8 cellular contexts compared by ENCODE assay signal in genomic region chr12:117063162-117063911, GRCh38. TPM values are rescaled to one million over a fixed set of nuclear protein-coding genes. Genes with fewer than 3 reads are reported as not detected.
DNase-seq lines count a peak whose midpoint lies in the region; ATAC-seq and TF ChIP-seq lines count a peak whose summit lies in the region.

No MANE protein-coding gene starts in this region.

- peak overlapping the region; percentile 25 for H3K4me3 ChIP-seq in thoracic aorta

- peak overlapping the region; percentile 91 to 97 (median 94) for H3K27ac Mint-ChIP-seq in CD14-positive monocyte
- peak overlapping the region; percentile 88 for H3K27ac Mint-ChIP-seq in T-helper 17 cell

- DNase-seq in CD14-positive monocyte (ENCODE audit: low spot score) = no peak
- DNase-seq in T-helper 17 cell = no peak
- no peak for DNase-seq in left cardiac atrium
- no peak for DNase-seq in thoracic aorta (ENCODE audit: low spot score)
- DNase-seq in NAMALWA (ENCODE audit: low spot score) = no peak
- no peak for DNase-seq in RWPE1 (ENCODE audit: low spot score)

- POLR2A ChIA-PET in RWPE1 (lab: Yijun Ruan, JAX; ENCODE audit: low non-redundant PET) = no interaction called here

- CTCF ChIA-PET in RWPE1 (lab: Yijun Ruan, JAX) = interaction anchor here (0.9 kb wide), 1 partner anchor 9 kb away, joined by 5 read pairs; no protein-coding TSS in a partner anchor

- H3K4me1 Mint-ChIP-seq in CD14-positive monocyte (peaks cover 91% of the 10 kb centered on the region), T-helper 17 cell (peaks cover 32% of the 10 kb centered on the region)

- intact Hi-C loops in CD14-positive monocyte (cut with micrococcal nuclease) = no loop called here
- intact Hi-C loops in left cardiac atrium (cut with DNase I) = no loop called here

- H3K27me3 ChIP-seq in thoracic aorta (replicated peaks; ENCODE audit: insufficient read depth) = no peaks in the 10 kb centered on the region

- no peaks in the 10 kb centered on the region for H3K4me1 ChIP-seq in thoracic aorta (ENCODE audit: control insufficient read depth in 1 of 2, low read depth in 2 of 2)

- H3K27ac ChIP-seq in thoracic aorta (no peak overlapping the region), RWPE1 (no peak overlapping the region)

- peaks cover 0 to 2% (median under 1%) of the 10 kb centered on the region in 3 donors for H3K27me3 Mint-ChIP-seq in CD14-positive monocyte (ENCODE audit: low read depth in 3 of 3)
- H3K27me3 Mint-ChIP-seq in T-helper 17 cell = no peaks in the 10 kb centered on the region

- no peaks in the 10 kb centered on the region for H3K9me3 ChIP-seq in T-helper 17 cell (ENCODE audit: control insufficient read depth, low read length, poor library complexity, severe bottlenecking)
- no peaks in the 10 kb centered on the region for H3K9me3 ChIP-seq in thoracic aorta

- H3K36me3 ChIP-seq in thoracic aorta = no peaks in the 10 kb centered on the region

- H3K9me3 Mint-ChIP-seq in CD14-positive monocyte = no peaks in the 10 kb centered on the region

- TF ChIP-seq CTCF in CD14-positive monocyte (IDR thresholded peaks at IDR 0.05) (no peak), thoracic aorta (IDR thresholded peaks at IDR 0.05) (no peak), RWPE1 (conservative IDR thresholded peaks at IDR 0.05; ENCODE audit: low read depth) (no peak)

- H3K4me3 Mint-ChIP-seq in CD14-positive monocyte = peak overlapping the region; percentile 72 to 86
- peak overlapping the region; percentile 89 for H3K4me3 Mint-ChIP-seq in T-helper 17 cell

- ATAC-seq in GM21529 (IDR thresholded peaks at IDR 0.05; ENCODE audit: unreplicated experiment) (peak; percentile 72), T-helper 17 cell (peak; percentile 78), left cardiac atrium (peak; percentile 40 to 72), thoracic aorta (ENCODE audit: insufficient number of reproducible peaks, low FRiP score, low read depth) (no peak), GM18519 (IDR thresholded peaks at IDR 0.05; ENCODE audit: low FRiP score, unreplicated experiment) (no peak)

- peaks cover 1 to 23% of the 10 kb centered on the region in 2 donors for H3K36me3 Mint-ChIP-seq in CD14-positive monocyte
- no peaks in the 10 kb centered on the region for H3K36me3 Mint-ChIP-seq in T-helper 17 cell (ENCODE audit: low read depth)

RNA-seq across cellular contexts. Expression of gene TESC, which starts 35.9 kb away (rescaled TPM):
- 100 to 1,000 TPM; 105 to 138 TPM for polyA plus RNA-seq in CD14-positive monocyte
- 10 to 100 TPM in 1 of 2 donors, 1 to 10 TPM in 1; 9.2 to 11.4 TPM for total RNA-seq in T-helper 17 cell
- total RNA-seq in left cardiac atrium = 10 to 100 TPM; 35.1 to 41.2 TPM
- total RNA-seq in thoracic aorta = 10 to 100 TPM in 1 of 2 donors, 1 to 10 TPM in 1; 5.6 to 13.1 TPM

Comparison
In these comparisons a context has a peak if more than half of its experiments do, and no peak if none do; other contexts are left out.
1. ATAC-seq: peak in GM21529 (single experiment), T-helper 17 cell (single experiment) and left cardiac atrium (2 of 2); none in thoracic aorta (single experiment) and GM18519 (single experiment).